In the genomic region with DNA sequence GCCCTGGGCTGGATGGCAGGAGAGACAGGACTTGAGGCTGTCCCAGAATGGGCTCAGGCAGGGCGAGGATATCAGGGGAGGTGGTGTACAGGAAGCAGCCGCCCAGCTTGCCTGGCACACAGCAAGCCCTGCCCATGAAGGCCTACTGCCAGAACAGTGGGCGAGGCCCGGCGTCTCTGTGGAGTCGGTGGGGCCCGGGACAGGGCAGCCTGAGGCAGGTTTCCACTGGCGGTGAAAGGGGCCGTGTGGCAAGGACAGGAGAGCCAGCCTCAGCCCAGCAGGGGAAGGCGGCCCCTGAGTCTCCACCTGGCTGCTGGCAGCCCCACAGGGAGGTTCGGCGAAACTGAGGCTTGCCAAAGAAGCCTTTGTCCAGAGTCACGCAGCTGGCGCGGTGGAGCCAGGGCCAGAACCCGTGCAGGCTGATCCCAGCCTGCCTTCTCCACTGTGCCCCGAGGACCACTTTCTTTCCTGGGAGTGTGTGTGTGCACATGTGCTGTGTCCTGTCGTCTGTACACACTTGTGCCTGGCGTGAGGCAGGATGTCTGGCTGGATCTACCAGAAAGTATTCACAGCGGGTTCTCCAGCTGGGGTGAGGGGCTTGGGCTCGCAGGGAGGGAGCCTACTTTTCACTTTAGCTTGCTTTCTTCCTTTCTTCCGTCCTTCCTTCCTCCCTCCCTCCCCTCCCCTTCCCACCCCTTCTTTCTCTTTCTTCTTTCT, we compare ENCODE assay signal across 8 cellular contexts. TPM values are rescaled to one million over a fixed set of nuclear protein-coding genes. Genes with fewer than 3 reads are reported as not detected.
DNase-seq lines count a peak whose midpoint lies in the region; ATAC-seq, FAIRE-seq and TF ChIP-seq lines count a peak whose summit lies in the region.

No MANE protein-coding gene starts in this region.

- peak overlapping the region; percentile 94 for H3K9ac ChIP-seq in GM23248
- H3K9ac ChIP-seq in SK-N-SH = peak overlapping the region; percentile 71

- no peak for TF ChIP-seq POLR2A in A549 (IDR thresholded peaks at IDR 0.05; ENCODE audit: low read length)

- no peak for TF ChIP-seq CTCF in A549 (IDR thresholded peaks at IDR 0.05)
- no peak for TF ChIP-seq CTCF in SK-N-SH (IDR thresholded peaks at IDR 0.05)
- TF ChIP-seq CTCF in heart right ventricle (IDR thresholded peaks at IDR 0.05) = no peak
- TF ChIP-seq CTCF in D721Med (IDR thresholded peaks at IDR 0.05; ENCODE audit: insufficient read depth, missing control alignments) = no peak

- peak in 1 of 2 experiments; percentile 55 for DNase-seq in A549 (ENCODE audit: low read depth in 1 of 2, low spot score in 1 of 2)
- DNase-seq in GM23248 = peak; percentile 91
- DNase-seq in SK-N-SH = peak; percentile 68
- DNase-seq in activated naive CD8-positive, alpha-beta T cell treated with anti-CD3 and anti-CD28 coated beads, Interleukin-2, amount 50 U/mL, for 24 hours = peak; percentile 66
- DNase-seq in heart right ventricle = peak; percentile 70 to 75
- DNase-seq in sciatic nerve (ENCODE audit: low spot score) = peak; percentile 80
- DNase-seq in D721Med (ENCODE audit: insufficient read length, low spot score) = no peak
- no peak for DNase-seq in HPDE6-E6E7 (ENCODE audit: extremely low spot score)

- H3K4me1 Mint-ChIP-seq in activated naive CD8-positive, alpha-beta T cell treated with anti-CD3 and anti-CD28 coated beads, Interleukin-2, amount 50 U/mL, for 24 hours = peaks cover 39% of the 10 kb centered on the region

- TF ChIP-seq EP300 in A549 (IDR thresholded peaks at IDR 0.05) = no peak
- TF ChIP-seq EP300 in SK-N-SH (IDR thresholded peaks at IDR 0.05; ENCODE audit: borderline replicate concordance in 1 of 2, low read depth in 1 of 2, low read length in 1 of 2) = no peak

- POLR2A ChIA-PET in A549 (lab: Yijun Ruan, JAX) = no interaction called here
- POLR2A ChIA-PET in SK-N-SH (lab: Yijun Ruan, JAX) = no interaction called here

- H3K27me3 ChIP-seq in GM23248 (replicated peaks; ENCODE audit: insufficient read depth) (no peaks in the 10 kb centered on the region), SK-N-SH (ENCODE audit: insufficient read depth) (no peaks in the 10 kb centered on the region), heart right ventricle (no peaks in the 10 kb centered on the region)

- no peaks in the 10 kb centered on the region for H3K9me2 ChIP-seq in GM23248 (ENCODE audit: insufficient read depth)
- H3K9me2 ChIP-seq in SK-N-SH = no peaks in the 10 kb centered on the region

- no peaks in the 10 kb centered on the region for H3K36me3 ChIP-seq in GM23248 (ENCODE audit: low read depth)
- no peaks in the 10 kb centered on the region for H3K36me3 ChIP-seq in SK-N-SH (replicated peaks in 1 of 2; ENCODE audit: control insufficient read depth in 1 of 2, insufficient read depth in 2 of 2, low read length in 1 of 2)
- H3K36me3 ChIP-seq in heart right ventricle = peaks cover 0 to 17% (median 0%) of the 10 kb centered on the region in 9 donors

- no peak for FAIRE-seq in A549 (lab: Jason Lieb, UNC)
- FAIRE-seq in D721Med (lab: Jason Lieb, UNC) = no peak

- peaks cover 14% of the 10 kb centered on the region; the same call in 2 of the 3 replicates for H3K4me1 ChIP-seq in A549
- peaks cover 15% of the 10 kb centered on the region; the same call in 1 of the 2 replicates for H3K4me1 ChIP-seq in GM23248 (ENCODE audit: insufficient read depth)
- H3K4me1 ChIP-seq in SK-N-SH (ENCODE audit: control insufficient read depth in 1 of 2, insufficient read depth in 2 of 2, low read depth in 1 of 2, low read length in 1 of 2) = peaks cover 0 to 2% of the 10 kb centered on the region in 2 experiments; a peak in 1 of 4 replicates
- peaks cover 7 to 74% (median 23%) of the 10 kb centered on the region in 9 donors for H3K4me1 ChIP-seq in heart right ventricle

- H4K20me1 ChIP-seq in GM23248 (ENCODE audit: insufficient read depth) (0 out of 2 replicates have a peak, but pooled peaks cover 5% of the 10 kb centered on the region), SK-N-SH (ENCODE audit: insufficient read depth) (peaks cover 4% of the 10 kb centered on the region; the same call in 1 of the 2 replicates)

- peak overlapping the region; percentile 82 for H3K4me3 Mint-ChIP-seq in activated naive CD8-positive, alpha-beta T cell treated with anti-CD3 and anti-CD28 coated beads, Interleukin-2, amount 50 U/mL, for 24 hours

- in situ Hi-C loops in GM23248 (cut with MboI) = no loop called here

- peak overlapping the region; percentile 92 to 98 for H3K27ac ChIP-seq in A549
- H3K27ac ChIP-seq in GM23248 = peak overlapping the region; percentile 88
- peak overlapping the region; percentile 46 to 79 for H3K27ac ChIP-seq in SK-N-SH (ENCODE audit: low read depth in 2 of 2, low read length in 1 of 2)
- peak overlapping the region; percentile 38 to 97 (median 90) for H3K27ac ChIP-seq in heart right ventricle

- H3K27ac Mint-ChIP-seq in activated naive CD8-positive, alpha-beta T cell treated with anti-CD3 and anti-CD28 coated beads, Interleukin-2, amount 50 U/mL, for 24 hours = peak overlapping the region; percentile 52

- H3F3A ChIP-seq in GM23248 (ENCODE audit: insufficient read depth) = no peaks in the 10 kb centered on the region
- H3F3A ChIP-seq in SK-N-SH (replicated peaks; ENCODE audit: insufficient read depth) = no peaks in the 10 kb centered on the region

- peak overlapping the region; percentile 78 for H2AFZ ChIP-seq in GM23248
- H2AFZ ChIP-seq in SK-N-SH (ENCODE audit: low read depth) = no peak overlapping the region

- H3K36me3 Mint-ChIP-seq in activated naive CD8-positive, alpha-beta T cell treated with anti-CD3 and anti-CD28 coated beads, Interleukin-2, amount 50 U/mL, for 24 hours (ENCODE audit: low read depth) = no peaks in the 10 kb centered on the region

- H3K4me2 ChIP-seq in A549 = peak overlapping the region; percentile 100
- H3K4me2 ChIP-seq in GM23248 (ENCODE audit: unreplicated experiment) = peak overlapping the region; percentile 97
- H3K4me2 ChIP-seq in SK-N-SH = peak overlapping the region; percentile 89

- H3K4me3 ChIP-seq in A549 (peak overlapping the region; percentile 93), GM23248 (peak overlapping the region; percentile 97), SK-N-SH (ENCODE audit: low read depth in 2 of 2, low read length in 1 of 2) (peak overlapping the region; percentile 59 to 60), heart right ventricle (peak overlapping the region; percentile 58 to 97 (median 78))

- no peaks in the 10 kb centered on the region for H3K27me3 Mint-ChIP-seq in activated naive CD8-positive, alpha-beta T cell treated with anti-CD3 and anti-CD28 coated beads, Interleukin-2, amount 50 U/mL, for 24 hours

- H3K79me2 ChIP-seq in GM23248 (ENCODE audit: insufficient read depth) (peaks cover 60% of the 10 kb centered on the region), SK-N-SH (ENCODE audit: insufficient read depth) (peaks cover 34% of the 10 kb centered on the region)

- TF ChIP-seq RAD21 in A549 (conservative IDR thresholded peaks at IDR 0.05 in 1 of 2, IDR thresholded peaks at IDR 0.05 in 1 of 2) (no peak), SK-N-SH (IDR thresholded peaks at IDR 0.05; ENCODE audit: low read length) (no peak)

- ATAC-seq in A549 = peak; percentile 73 to 85
- peak; percentile 88 for ATAC-seq in activated naive CD8-positive, alpha-beta T cell treated with anti-CD3 and anti-CD28 coated beads, Interleukin-2, amount 50 U/mL, for 24 hours
- ATAC-seq in heart right ventricle = peak; percentile 65 to 85 (median 74)
- ATAC-seq in sciatic nerve = peak; percentile 64

- H3K9me3 Mint-ChIP-seq in activated naive CD8-positive, alpha-beta T cell treated with anti-CD3 and anti-CD28 coated beads, Interleukin-2, amount 50 U/mL, for 24 hours = no peaks in the 10 kb centered on the region

- CTCF ChIA-PET in A549 (lab: Yijun Ruan, JAX) (no interaction called here), SK-N-SH (lab: Yijun Ruan, JAX) (no interaction called here)

- intact Hi-C loops in heart right ventricle (cut with DNase I) = no loop called here
- intact Hi-C loops in sciatic nerve (cut with DNase I) = loop anchor here (5.0 kb wide), 1 partner anchor 1935 kb away; no protein-coding TSS in a partner anchor

- H3K9me3 ChIP-seq in A549 (no peaks in the 10 kb centered on the region), GM23248 (ENCODE audit: low read depth) (no peaks in the 10 kb centered on the region), SK-N-SH (no peaks in the 10 kb centered on the region), heart right ventricle (no peaks in the 10 kb centered on the region)

- 35% methylated on average over 6 of the region's 22 CpGs for whole genome bisulfite sequencing in A549 (ENCODE audit: missing lambda C conversion rate)
- WGBS in GM23248 (ENCODE audit: low coverage in 1 of 2, low lambda C conversion rate in 2 of 2, missing lambda C conversion rate in 2 of 2), 2 experiments = 0 to 2% methylated on average over 16 to 20 of the region's 22 CpGs
- 9% methylated on average over 6 of the region's 22 CpGs for WGBS in SK-N-SH (ENCODE audit: low lambda C conversion rate)
- WGBS in heart right ventricle, 2 donors = 11 to 13% methylated on average over 22 of the region's 22 CpGs

RNA-seq across cellular contexts. Expression of gene TSPO, which starts 1.2 kb away (rescaled TPM):
- polyA plus RNA-seq in A549 (2011; rRNA removed) (42.4 and 43.2 TPM in 2 replicates), A549 (2017; fragmentation: RNase III; extraction: RNeasy Plus Mini Kit Qiagen cat#74134 plus additional on column Dnase treatment) (83.2 to 94.4 TPM (median 93.9 TPM) in 3 replicates), GM23248 (2016; fragmentation: Nextera tagmentation; extraction: Ambion mirVana) (896 and 938 TPM in 2 replicates), SK-N-SH (2012; rRNA removed) (156 and 158 TPM in 2 replicates), heart right ventricle (100 to 1,000 TPM; 231 to 258 TPM)
- polyA plus RNA-seq in A549 (2012; cell fraction: cytosol; rRNA removed) = 189 and 286 TPM in 2 replicates
- 202 and 280 TPM in 2 replicates for polyA plus RNA-seq in A549 (2012; cell fraction: nucleus; rRNA removed)
- polyA minus RNA-seq in A549 (2011; rRNA and poly(A)+ RNA removed) = 10.0 and 12.4 TPM in 2 replicates
- total RNA-seq in GM23248 (2014; rRNA removed; shearing (Covaris generic)) = 760 and 970 TPM in 2 replicates
- 69.0 and 103 TPM in 2 replicates for polyA plus RNA-seq in SK-N-SH (2012; cell fraction: cytosol; rRNA removed)
- 73.0 and 98.4 TPM in 2 replicates for polyA plus RNA-seq in SK-N-SH (2012; cell fraction: nucleus; rRNA removed)
- total RNA-seq in heart right ventricle (100 to 1,000 TPM in 4 of 10 donors, 10 to 100 TPM in 6; 84.7 to 173 (median 99.0) TPM), sciatic nerve (94.6 TPM)

RNA-seq across cellular contexts. Expression of gene MCAT, which starts 9.3 kb away (rescaled TPM):
- polyA plus RNA-seq in A549 (2011; rRNA removed) = 11.8 and 13.4 TPM in 2 replicates
- polyA plus RNA-seq in A549 (2012; cell fraction: cytosol; rRNA removed) = 27.2 and 35.6 TPM in 2 replicates
- 25.4 and 34.3 TPM in 2 replicates for polyA plus RNA-seq in A549 (2012; cell fraction: nucleus; rRNA removed)
- 14.0 to 15.9 TPM (median 15.5 TPM) in 3 replicates for polyA plus RNA-seq in A549 (2017; fragmentation: RNase III; extraction: RNeasy Plus Mini Kit Qiagen cat#74134 plus additional on column Dnase treatment)
- 6.6 and 7.0 TPM in 2 replicates for polyA minus RNA-seq in A549 (2011; rRNA and poly(A)+ RNA removed)
- total RNA-seq in GM23248 (2014; rRNA removed; shearing (Covaris generic)) = 16.0 and 23.4 TPM in 2 replicates
- 17.6 and 18.2 TPM in 2 replicates for polyA plus RNA-seq in GM23248 (2016; fragmentation: Nextera tagmentation; extraction: Ambion mirVana)
- polyA plus RNA-seq in SK-N-SH (2012; rRNA removed) = 12.0 and 13.1 TPM in 2 replicates
- polyA plus RNA-seq in SK-N-SH (2012; cell fraction: cytosol; rRNA removed) = 7.7 and 10.5 TPM in 2 replicates
- 8.9 and 13.2 TPM in 2 replicates for polyA plus RNA-seq in SK-N-SH (2012; cell fraction: nucleus; rRNA removed)
- total RNA-seq in heart right ventricle = 10 to 100 TPM; 12.8 to 18.2 (median 15.2) TPM
- 10 to 100 TPM; 17.6 to 33.4 TPM for polyA plus RNA-seq in heart right ventricle
- total RNA-seq in sciatic nerve = 11.5 TPM

RNA-seq across cellular contexts. Expression of gene TTLL12, which starts 34.4 kb away (rescaled TPM):
- polyA plus RNA-seq in A549 (2011; rRNA removed) (8.6 and 9.5 TPM in 2 replicates), A549 (2017; fragmentation: RNase III; extraction: RNeasy Plus Mini Kit Qiagen cat#74134 plus additional on column Dnase treatment) (17.8 to 19.8 TPM (median 18.7 TPM) in 3 replicates), GM23248 (2016; fragmentation: Nextera tagmentation; extraction: Ambion mirVana) (28.1 and 29.5 TPM in 2 replicates), SK-N-SH (2012; rRNA removed) (9.3 and 11.5 TPM in 2 replicates), heart right ventricle (10 to 100 TPM in 1 of 2 donors, 1 to 10 TPM in 1; 8.1 to 16.7 TPM)
- 19.1 and 24.8 TPM in 2 replicates for polyA plus RNA-seq in A549 (2012; cell fraction: cytosol; rRNA removed)
- 31.1 and 31.4 TPM in 2 replicates for polyA plus RNA-seq in A549 (2012; cell fraction: nucleus; rRNA removed)
- polyA minus RNA-seq in A549 (2011; rRNA and poly(A)+ RNA removed) = 7.5 and 10.5 TPM in 2 replicates
- total RNA-seq in GM23248 (2014; rRNA removed; shearing (Covaris generic)) = 42.8 and 43.9 TPM in 2 replicates
- 5.2 and 8.1 TPM in 2 replicates for polyA plus RNA-seq in SK-N-SH (2012; cell fraction: cytosol; rRNA removed)
- polyA plus RNA-seq in SK-N-SH (2012; cell fraction: nucleus; rRNA removed) = 10.9 and 13.7 TPM in 2 replicates
- total RNA-seq in heart right ventricle (10 to 100 TPM in 4 of 10 donors, 1 to 10 TPM in 6; 8.0 to 18.9 (median 9.6) TPM), sciatic nerve (24.3 TPM)

RNA-seq across cellular contexts. Expression of gene BIK, which starts 42.0 kb away (rescaled TPM):
- polyA plus RNA-seq in A549 (2011; rRNA removed) (0.30 and 0.88 TPM in 2 replicates), A549 (2017; fragmentation: RNase III; extraction: RNeasy Plus Mini Kit Qiagen cat#74134 plus additional on column Dnase treatment) (0.54 to 0.80 TPM (median 0.54 TPM) in 3 replicates), GM23248 (2016; fragmentation: Nextera tagmentation; extraction: Ambion mirVana) (not detected in 2 replicates), SK-N-SH (2012; rRNA removed) (0.24 and 0.66 TPM in 2 replicates), heart right ventricle (under 1 TPM; 0.28 to 0.88 TPM)
- polyA plus RNA-seq in A549 (2012; cell fraction: cytosol; rRNA removed) = 1.3 and 1.6 TPM in 2 replicates
- polyA plus RNA-seq in A549 (2012; cell fraction: nucleus; rRNA removed) = 1.4 and 1.7 TPM in 2 replicates
- not detected in 2 replicates for polyA minus RNA-seq in A549 (2011; rRNA and poly(A)+ RNA removed)
- not detected in 2 replicates for total RNA-seq in GM23248 (2014; rRNA removed; shearing (Covaris generic))
- polyA plus RNA-seq in SK-N-SH (2012; cell fraction: cytosol; rRNA removed) = 0.18 and 0.22 TPM in 2 replicates
- polyA plus RNA-seq in SK-N-SH (2012; cell fraction: nucleus; rRNA removed) = 0.37 and 0.48 TPM in 2 replicates
- total RNA-seq in heart right ventricle (under 1 TPM in 5 of 10 donors, not detected in 5; 0.32 to 0.81 (median 0.57) TPM), sciatic nerve (not detected)

Comparison
In these comparisons a context has a peak if more than half of its experiments do, and no peak if none do; other contexts are left out.
1. DNase-seq: peak in GM23248 (single experiment), SK-N-SH (single experiment), activated naive CD8-positive, alpha-beta T cell treated with anti-CD3 and anti-CD28 coated beads, Interleukin-2, amount 50 U/mL, for 24 hours (single experiment), heart right ventricle (2 of 2) and sciatic nerve (single experiment); none in D721Med (single experiment) and HPDE6-E6E7 (single experiment).
2. Of the 12 proteins assayed by ChIP-seq in both A549 and SK-N-SH: peak only in A549: none; only in SK-N-SH: none; in both: MAX; in neither: 11.
3. Peak in every context shown above with its lines, with median percentiles within 50 percentile points of each other: ATAC-seq, H3K27ac ChIP-seq, H3K4me2 ChIP-seq and H3K4me3 ChIP-seq.